ENCODE assay signal across 8 cellular contexts in genomic region chr3:53161345-53161819, GRCh38. TPM values are rescaled to one million over a fixed set of nuclear protein-coding genes. Genes with fewer than 3 reads are reported as not detected.
A peak's percentile ranks its signal among the peaks of the same experiment; 100 is the strongest.
DNase-seq lines count a peak whose midpoint lies in the region; ATAC-seq, FAIRE-seq and TF ChIP-seq lines count a peak whose summit lies in the region.

No MANE protein-coding gene starts in this region.

- H3K36me3 Mint-ChIP-seq in CD8-positive, alpha-beta memory T cell: peaks cover 0 to 13% (median 0%) of the 10 kb centered on the region in 3 donors

- H3K27ac Mint-ChIP-seq in CD8-positive, alpha-beta memory T cell: peak overlapping the region in 4 of 8 donors; percentile 75 to 87 (median 85)

- no peak for FAIRE-seq in kidney (lab: Jason Lieb, UNC)

- H3K27me3 ChIP-seq in CD8-positive, alpha-beta memory T cell (ENCODE audit: insufficient read depth, low read length, poor library complexity, severe bottlenecking): peaks cover 3% of the 10 kb centered on the region
- peaks cover 0 to 3% of the 10 kb centered on the region in 2 donors for H3K27me3 ChIP-seq in stomach smooth muscle (ENCODE audit: control insufficient read depth in 1 of 2, insufficient read depth in 2 of 2, low read length in 2 of 2)

- peaks cover 24 to 30% (median 28%) of the 10 kb centered on the region in 3 donors for H3K4me1 Mint-ChIP-seq in CD8-positive, alpha-beta memory T cell

- H3K9ac ChIP-seq in kidney (ENCODE audit: low read length in 2 of 2) (peak overlapping the region; percentile 66 to 77), stomach smooth muscle (ENCODE audit: low read length in 2 of 2) (peak overlapping the region; percentile 55 to 75)

- peak overlapping the region; percentile 66 for H3K4me3 ChIP-seq in CD8-positive, alpha-beta memory T cell (ENCODE audit: low read length)
- H3K4me3 ChIP-seq in Jurkat, Clone E6-1 (ENCODE audit: low read length): peak overlapping the region; percentile 71
- H3K4me3 ChIP-seq in astrocyte of the cerebellum (ENCODE audit: low read depth, low read length) (peak overlapping the region; percentile 81), kidney (ENCODE audit: low read length in 2 of 2) (peak overlapping the region; percentile 73 to 76), stomach smooth muscle (ENCODE audit: low read length in 2 of 2) (peak overlapping the region; percentile 56 to 84)

- peaks cover 25% of the 10 kb centered on the region for H3K4me1 ChIP-seq in CD8-positive, alpha-beta memory T cell (ENCODE audit: insufficient read depth, low read length)
- H3K4me1 ChIP-seq in kidney (ENCODE audit: control insufficient read depth in 1 of 2, insufficient read depth in 1 of 2, low read depth in 1 of 2, low read length in 2 of 2) (peaks cover 26 to 52% of the 10 kb centered on the region in 2 donors), stomach smooth muscle (ENCODE audit: control insufficient read depth, insufficient read depth, low read length) (peaks cover 27% of the 10 kb centered on the region)

- ATAC-seq in GM21381 (IDR thresholded peaks at IDR 0.05; ENCODE audit: unreplicated experiment): peak; percentile 5

- peak overlapping the region; percentile 82 to 97 (median 89) for H3K4me3 Mint-ChIP-seq in CD8-positive, alpha-beta memory T cell

- no peak for TF ChIP-seq CTCF in astrocyte of the cerebellum (IDR thresholded peaks at IDR 0.05; ENCODE audit: low read depth, low read length, missing control alignments)
- TF ChIP-seq CTCF in kidney (IDR thresholded peaks at IDR 0.05; ENCODE audit: borderline replicate concordance, extremely low read depth, insufficient read depth): no peak

- in situ Hi-C loops in astrocyte of the cerebellum (cut with HindIII; ENCODE audit: low sequenced_read_pairs): no loop called here

- DNase-seq in CD8-positive, alpha-beta memory T cell: no peak
- no peak for DNase-seq in Jurkat, Clone E6-1 (ENCODE audit: low read depth, low spot score)
- no peak for DNase-seq in astrocyte of the cerebellum (ENCODE audit: low read depth)
- DNase-seq in kidney: no peak
- no peak for DNase-seq in NCI-H2196 treated with DMSO at 0.1 percent for 48 hours (lab: John Stamatoyannopoulos, UW; ENCODE audit: unreplicated experiment)
- DNase-seq in cortex of kidney (lab: John Stamatoyannopoulos, UW): no peak

- H3K27ac ChIP-seq in CD8-positive, alpha-beta memory T cell (ENCODE audit: low read depth, low read length): peak overlapping the region; percentile 61
- H3K27ac ChIP-seq in kidney (ENCODE audit: low read depth in 2 of 2, low read length in 2 of 2) (peak overlapping the region; percentile 74 to 78), stomach smooth muscle (ENCODE audit: low read length) (no peak overlapping the region)

- peaks cover 0 to 4% of the 10 kb centered on the region in 2 donors for H3K27me3 Mint-ChIP-seq in CD8-positive, alpha-beta memory T cell

- H3K9me3 Mint-ChIP-seq in CD8-positive, alpha-beta memory T cell: no peaks in the 10 kb centered on the region

- intact Hi-C loops in kidney (cut with DNase I): no loop called here

- CTCF ChIA-PET in CD8-positive, alpha-beta memory T cell (lab: Charles Lee): interaction anchor here (1.0 to 1.4 kb wide), 4 partner anchors 20 to 29 kb away, joined by 3 to 8 read pairs (median 6); no protein-coding TSS in a partner anchor

- no peaks in the 10 kb centered on the region for H3K9me3 ChIP-seq in CD8-positive, alpha-beta memory T cell (ENCODE audit: low read length)
- H3K9me3 ChIP-seq in kidney (ENCODE audit: control insufficient read depth in 1 of 2, low read length in 2 of 2) (no peaks in the 10 kb centered on the region), stomach smooth muscle (ENCODE audit: control insufficient read depth in 2 of 2, low read length in 2 of 2) (no peaks in the 10 kb centered on the region)

- POLR2A ChIA-PET in CD8-positive, alpha-beta memory T cell (lab: Charles Lee): interaction anchor here (1.4 kb wide), 1 partner anchor 8 kb away, joined by 10 read pairs; no protein-coding TSS in a partner anchor

- no peaks in the 10 kb centered on the region for H3K36me3 ChIP-seq in CD8-positive, alpha-beta memory T cell (ENCODE audit: insufficient read depth, low read length)
- H3K36me3 ChIP-seq in kidney (ENCODE audit: control insufficient read depth in 1 of 2, insufficient read depth in 2 of 2, low read length in 2 of 2) (peaks cover 0 to 3% of the 10 kb centered on the region in 2 donors), stomach smooth muscle (ENCODE audit: control insufficient read depth in 2 of 2, insufficient read depth in 2 of 2, low read length in 2 of 2) (no peaks in the 10 kb centered on the region)

RNA-seq across cellular contexts. Expression of gene PRKCD, which starts 0.4 kb away (rescaled TPM):
- 10 to 100 TPM; 27.2 to 27.3 TPM for total RNA-seq in CD8-positive, alpha-beta memory T cell
- polyA plus RNA-seq in CD8-positive, alpha-beta memory T cell: 27.3 TPM
- polyA plus RNA-seq in Jurkat, Clone E6-1 (2012; ENCODE audit: insufficient read depth, insufficient read length): 21.4 TPM
- total RNA-seq in kidney: 26.6 TPM
- 29.1 TPM for polyA plus RNA-seq in kidney (ENCODE audit: insufficient read depth, low read depth, low replicate concordance)

RNA-seq across cellular contexts. Expression of gene RFT1, which starts 31.1 kb away (rescaled TPM):
- 10 to 100 TPM; 52.7 to 58.5 TPM for total RNA-seq in CD8-positive, alpha-beta memory T cell
- 31.3 TPM for polyA plus RNA-seq in CD8-positive, alpha-beta memory T cell
- 38.7 TPM for polyA plus RNA-seq in Jurkat, Clone E6-1 (2012; ENCODE audit: insufficient read depth, insufficient read length)
- total RNA-seq in kidney: 22.8 TPM
- polyA plus RNA-seq in kidney (ENCODE audit: insufficient read depth, low read depth, low replicate concordance): 14.7 TPM
